Comparison of ENCODE assay signal across 7 cellular contexts in genomic region chr20:3820901-3821727, GRCh38. TPM values are rescaled to one million over a fixed set of nuclear protein-coding genes. Genes with fewer than 3 reads are reported as not detected.
DNase-seq lines count a peak whose midpoint lies in the region; ATAC-seq and TF ChIP-seq lines count a peak whose summit lies in the region.

No MANE protein-coding gene starts in this region.

- no peak for TF ChIP-seq POLR2A in HCT116 (IDR thresholded peaks at IDR 0.05; ENCODE audit: borderline replicate concordance, extremely low read depth, insufficient read depth, insufficient read length)

- no peaks in the 10 kb centered on the region for H3K9me3 Mint-ChIP-seq in T-cell
- no peaks in the 10 kb centered on the region for H3K9me3 Mint-ChIP-seq in stimulated activated naive B cell treated with anti-CD40 and anti-IgM and Interleukin-4, amounts not matched to agents 10 μg/mL and 1 μg/mL and 100 μg/mL, for 72 hours

- RAD21 ChIA-PET in HCT116 (lab: Charles Lee; ENCODE audit: low non-redundant PET in 1 of 2, low total read pairs in 2 of 2, uncharacterized antibody in 2 of 2, unreplicated experiment in 2 of 2), result interaction anchor here in 1 of 2 experiments (0.6 to 2.1 kb wide), 3 partner anchors 34 to 1170 kb away, joined by 3 to 6 read pairs (median 3); partner anchors contain the start of gene CENPB

- peak overlapping the region; percentile 70 to 82 for H3K4me3 ChIP-seq in HCT116 (replicated peaks in 1 of 2; ENCODE audit: low read depth in 1 of 2, low read length in 2 of 2)
- H3K4me3 ChIP-seq in hepatocyte, result peak overlapping the region; percentile 62

- BruUV-seq in HCT116 (replicated peaks; lab: Mats Ljungman, UMichigan), result TSS peak; percentile 85

- H3K27ac ChIP-seq in HCT116 (ENCODE audit: low read depth, low read length), result peak overlapping the region; percentile 87
- H3K27ac ChIP-seq in hepatocyte, result peak overlapping the region; percentile 96

- H3K36me3 Mint-ChIP-seq in T-cell, result peaks cover 21% of the 10 kb centered on the region
- H3K36me3 Mint-ChIP-seq in stimulated activated naive B cell treated with anti-CD40 and anti-IgM and Interleukin-4, amounts not matched to agents 10 μg/mL and 1 μg/mL and 100 μg/mL, for 72 hours, result peaks cover 12 to 23% of the 10 kb centered on the region in 2 donors

- H3K27me3 Mint-ChIP-seq in T-cell, result no peaks in the 10 kb centered on the region
- peaks cover 4 to 5% of the 10 kb centered on the region in 2 donors for H3K27me3 Mint-ChIP-seq in stimulated activated naive B cell treated with anti-CD40 and anti-IgM and Interleukin-4, amounts not matched to agents 10 μg/mL and 1 μg/mL and 100 μg/mL, for 72 hours

- H3K9ac ChIP-seq in HCT116 (ENCODE audit: low read length), result peak overlapping the region; percentile 81

- WGBS in hepatocyte (ENCODE audit: low lambda C conversion rate, missing lambda C conversion rate), result 58% methylated on average over 20 of the region's 20 CpGs

- TF ChIP-seq CTCF in HCT116 (IDR thresholded peaks at IDR 0.05 in 2 of 3, conservative IDR thresholded peaks at IDR 0.05 in 1 of 3; ENCODE audit: borderline replicate concordance in 1 of 3, insufficient read depth in 1 of 3, low read depth in 2 of 3, low read length in 2 of 3), result no peak
- TF ChIP-seq CTCF in hepatocyte (IDR thresholded peaks at IDR 0.05; ENCODE audit: poor library complexity), result no peak

- peak overlapping the region; percentile 87 to 89 (median 88) for H3K4me3 Mint-ChIP-seq in T-cell
- H3K4me3 Mint-ChIP-seq in stimulated activated naive B cell treated with anti-CD40 and anti-IgM and Interleukin-4, amounts not matched to agents 10 μg/mL and 1 μg/mL and 100 μg/mL, for 72 hours, result peak overlapping the region; percentile 87 to 95

- no peaks in the 10 kb centered on the region for H3K9me2 ChIP-seq in HCT116 (ENCODE audit: insufficient read depth)
- no peaks in the 10 kb centered on the region for H3K9me2 ChIP-seq in hepatocyte (replicated peaks; ENCODE audit: insufficient read depth)

- H3K27ac Mint-ChIP-seq in T-cell, result peak overlapping the region; percentile 96 to 97
- H3K27ac Mint-ChIP-seq in stimulated activated naive B cell treated with anti-CD40 and anti-IgM and Interleukin-4, amounts not matched to agents 10 μg/mL and 1 μg/mL and 100 μg/mL, for 72 hours, result peak overlapping the region; percentile 98

- no peak for DNase-seq in HCT116 (ENCODE audit: low read depth, low spot score)
- no peak for DNase-seq in T-cell
- DNase-seq in hepatocyte (ENCODE audit: low spot score), result no peak
- DNase-seq in stimulated activated naive B cell treated with anti-CD40 and anti-IgM and Interleukin-4, amounts not matched to agents 10 μg/mL and 1 μg/mL and 100 μg/mL, for 72 hours, result no peak
- DNase-seq in GDM1 (lab: John Stamatoyannopoulos, UW), result no peak

- H4K20me1 ChIP-seq in HCT116 (ENCODE audit: insufficient read depth), result no peaks in the 10 kb centered on the region
- no peaks in the 10 kb centered on the region for H4K20me1 ChIP-seq in hepatocyte (ENCODE audit: insufficient read depth, poor library complexity, severe bottlenecking)

- no peak overlapping the region for H2AFZ ChIP-seq in HCT116 (ENCODE audit: low read depth, low read length, poor library complexity, severe bottlenecking)
- H2AFZ ChIP-seq in hepatocyte, result peak overlapping the region; percentile 53

- H3K79me2 ChIP-seq in HCT116 (ENCODE audit: insufficient read depth, low read length) (peaks cover 5% of the 10 kb centered on the region), hepatocyte (peaks cover 11% of the 10 kb centered on the region)

- POLR2A ChIA-PET in HCT116 (lab: Charles Lee) (interaction anchor here (0.9 to 3.8 kb wide), 7 partner anchors 11 to 54 kb away, joined by 3 to 16 read pairs (median 5); partner anchors contain the start of genes ADISSP, CDC25B, CENPB and SPEF1), T-cell (lab: Charles Lee) (interaction anchor here (0.6 to 1.0 kb wide), 4 partner anchors 24 to 64 kb away, joined by 4 to 9 read pairs (median 6); no protein-coding TSS in a partner anchor)

- no peaks in the 10 kb centered on the region for H3K9me3 ChIP-seq in HCT116 (ENCODE audit: control insufficient read depth in 1 of 2, insufficient read depth in 1 of 2, low read depth in 1 of 2, low read length in 2 of 2)
- no peaks in the 10 kb centered on the region for H3K9me3 ChIP-seq in hepatocyte (ENCODE audit: low read depth)

- peaks cover 23 to 44% of the 10 kb centered on the region in 2 experiments for H3K4me1 ChIP-seq in HCT116 (ENCODE audit: control insufficient read depth in 1 of 2, insufficient read depth in 2 of 2, low read length in 2 of 2)
- peaks cover 7% of the 10 kb centered on the region for H3K4me1 ChIP-seq in hepatocyte (ENCODE audit: insufficient read depth)

- CTCF ChIA-PET in HCT116 (lab: Charles Lee) (interaction anchor here (1.1 to 3.5 kb wide), 7 partner anchors 10 to 251 kb away, joined by 4 to 17 read pairs (median 9); partner anchors contain the start of genes ADISSP, CENPB and SPEF1), T-cell (lab: Charles Lee) (interaction anchor here (0.7 to 1.7 kb wide), 10 partner anchors 10 to 144 kb away, joined by 3 to 10 read pairs (median 5); partner anchors contain the start of genes ADISSP (in 1 of the 2) and CENPB (in 1 of the 2))

- H3K4me1 Mint-ChIP-seq in T-cell, result peaks cover 39 to 45% (median 45%) of the 10 kb centered on the region in 3 donors
- H3K4me1 Mint-ChIP-seq in stimulated activated naive B cell treated with anti-CD40 and anti-IgM and Interleukin-4, amounts not matched to agents 10 μg/mL and 1 μg/mL and 100 μg/mL, for 72 hours, result peaks cover 14 to 31% of the 10 kb centered on the region in 2 donors

- H3K27me3 ChIP-seq in HCT116 (ENCODE audit: insufficient read depth, low read length) (no peaks in the 10 kb centered on the region), hepatocyte (no peaks in the 10 kb centered on the region)

- ATAC-seq in HCT116 (no peak), T-cell (replicated peaks in 1 of 4) (no peak), HG02571 (IDR thresholded peaks at IDR 0.05; ENCODE audit: unreplicated experiment) (no peak), HG03039 (IDR thresholded peaks at IDR 0.05; ENCODE audit: unreplicated experiment) (no peak)
- no peak for ATAC-seq in stimulated activated naive B cell treated with anti-CD40 and anti-IgM and Interleukin-4, amounts not matched to agents 10 μg/mL and 1 μg/mL and 100 μg/mL, for 72 hours (replicated peaks)

- H3K4me2 ChIP-seq in HCT116 (ENCODE audit: low read length) (peak overlapping the region; percentile 84), hepatocyte (peak overlapping the region; percentile 73)

- intact Hi-C loops in HCT116 (cut with micrococcal nuclease), result no loop called here

- H3K36me3 ChIP-seq in HCT116 (ENCODE audit: control insufficient read depth in 1 of 2, insufficient read depth in 2 of 2, low read length in 2 of 2), result peaks cover 4 to 5% of the 10 kb centered on the region in 2 experiments; a peak in 1 of 4 replicates
- H3K36me3 ChIP-seq in hepatocyte (replicated peaks; ENCODE audit: insufficient read depth, low read depth), result no peaks in the 10 kb centered on the region

- no peak for TF ChIP-seq RAD21 in HCT116 (IDR thresholded peaks at IDR 0.05; ENCODE audit: low read depth)

TF ChIP-seq in HCT116, 20 proteins besides CTCF, POLR2A, EP300 and RAD21 (continues in another document):
- TF ChIP-seq CEBPB (IDR thresholded peaks at IDR 0.05; ENCODE audit: low read depth) (no peak), EZH2phosphoT487 (IDR thresholded peaks at IDR 0.05; ENCODE audit: borderline replicate concordance) (no peak), FOSL1 (IDR thresholded peaks at IDR 0.05; ENCODE audit: low read depth) (no peak), SP1 (IDR thresholded peaks at IDR 0.05; ENCODE audit: low read depth) (no peak), ELF1 (IDR thresholded peaks at IDR 0.05; ENCODE audit: borderline replicate concordance, low read depth) (no peak), JUND (IDR thresholded peaks at IDR 0.05) (no peak), SIN3A (IDR thresholded peaks at IDR 0.05; ENCODE audit: low read depth) (no peak)

RNA-seq across cellular contexts. Expression of gene AP5S1, which starts 0.8 kb away (rescaled TPM):
- total RNA-seq in HCT116 (2021; ENCODE audit: unreplicated experiment), result 12.1 TPM
- polyA plus RNA-seq in HCT116 (2012), result 8.7 and 9.0 TPM in 2 replicates
- total RNA-seq in T-cell, result 10 to 100 TPM; 11.5 to 17.3 (median 14.4) TPM
- 13.8 and 15.9 TPM in 2 replicates for total RNA-seq in hepatocyte
- 19.7 and 21.8 TPM in 2 replicates for polyA plus RNA-seq in hepatocyte

RNA-seq across cellular contexts. Expression of gene CDC25B, which starts 25.0 kb away (rescaled TPM):
- total RNA-seq in HCT116 (2021; ENCODE audit: unreplicated experiment) (223 TPM), T-cell (100 to 1,000 TPM; 216 to 409 (median 401) TPM), hepatocyte (15.1 and 15.7 TPM in 2 replicates)
- polyA plus RNA-seq in HCT116 (2012), result 175 and 226 TPM in 2 replicates
- 20.0 and 21.9 TPM in 2 replicates for polyA plus RNA-seq in hepatocyte

RNA-seq across cellular contexts. Expression of gene MAVS, which starts 25.5 kb away (rescaled TPM):
- 60.1 TPM for total RNA-seq in HCT116 (2021; ENCODE audit: unreplicated experiment)
- 26.2 and 34.2 TPM in 2 replicates for polyA plus RNA-seq in HCT116 (2012)
- total RNA-seq in T-cell, result 10 to 100 TPM; 25.7 to 46.9 (median 43.3) TPM
- total RNA-seq in hepatocyte, result 21.9 and 24.7 TPM in 2 replicates
- polyA plus RNA-seq in hepatocyte, result 12.6 and 15.6 TPM in 2 replicates

RNA-seq across cellular contexts. Expression of gene CENPB, which starts 34.6 kb away (rescaled TPM):
- total RNA-seq in HCT116 (2021; ENCODE audit: unreplicated experiment) (67.2 TPM), T-cell (10 to 100 TPM; 37.0 to 79.0 (median 60.8) TPM), hepatocyte (40.9 and 46.7 TPM in 2 replicates)
- 40.7 and 42.0 TPM in 2 replicates for polyA plus RNA-seq in HCT116 (2012)
- polyA plus RNA-seq in hepatocyte, result 17.6 and 21.2 TPM in 2 replicates

RNA-seq across cellular contexts. Expression of gene SPEF1, which starts 39.9 kb away (rescaled TPM):
- total RNA-seq in HCT116 (2021; ENCODE audit: unreplicated experiment) (0.93 TPM), T-cell (under 1 TPM in 1 of 5 donors, not detected in 4; 0.16 TPM), hepatocyte (0.63 TPM in 1 of 2 replicates, not detected in the other)
- polyA plus RNA-seq in HCT116 (2012), result 0.74 and 0.83 TPM in 2 replicates
- 0.51 TPM in 1 of 2 replicates, not detected in the other for polyA plus RNA-seq in hepatocyte

Comparison
In these comparisons a context has a peak if more than half of its experiments do, and no peak if none do; other contexts are left out.
1. RNA of gene CDC25B, which starts 25.0 kb away (total RNA-seq): 216 to 409 TPM in T-cell and 223 TPM in HCT116 (single experiment); 15.1 to 15.7 TPM in hepatocyte; every median in the first group is over 10 times any median in the second.